9 cellular contexts compared by ENCODE assay signal in the genomic region with DNA sequence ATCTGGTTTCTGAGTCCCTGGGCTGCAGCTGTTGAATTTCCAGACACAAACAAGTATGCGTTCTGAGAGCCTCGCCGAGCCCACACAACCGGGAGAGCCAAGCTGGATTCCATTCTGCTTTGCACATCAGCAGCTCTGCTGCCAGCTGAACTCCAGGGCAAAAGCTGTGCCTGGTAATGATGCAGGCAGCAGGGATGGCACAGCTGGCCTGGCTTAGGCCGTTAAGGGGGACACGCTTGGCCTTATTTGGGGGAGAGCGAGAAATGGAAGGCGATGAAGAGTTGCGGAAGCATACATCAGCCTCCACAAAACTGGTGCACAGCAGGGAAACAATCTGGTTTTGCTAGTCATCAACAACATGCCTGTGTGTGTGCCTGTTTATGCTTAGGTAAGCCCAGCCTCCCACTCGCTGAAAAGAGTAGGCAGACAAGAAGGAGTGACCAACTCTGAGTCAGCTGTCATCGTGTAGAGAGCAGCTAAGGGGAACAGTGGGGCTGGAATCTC. TPM values are rescaled to one million over a fixed set of nuclear protein-coding genes. Genes with fewer than 3 reads are reported as not detected.
DNase-seq lines count a peak whose midpoint lies in the region; ATAC-seq and TF ChIP-seq lines count a peak whose summit lies in the region.
"Had no signal": no experiment of that assay in that cellular context is flagged by ENCODE, and none has a peak within 500 bp of the region (broad histone marks: within the 10 kb centered on the region; RNA-seq: fewer than 3 reads in every experiment).

No MANE protein-coding gene starts in this region.

- TF ChIP-seq EP300 in tibial nerve (IDR thresholded peaks at IDR 0.05) = peak in 1 of 2 donors; percentile 67

- peak; percentile 59 to 69 for ATAC-seq in lower lobe of right lung
- ATAC-seq in GM18870 (IDR thresholded peaks at IDR 0.05; ENCODE audit: unreplicated experiment) = no peak

- intact Hi-C loops in dorsolateral prefrontal cortex (cut with DNase I) = no loop called here
- intact Hi-C loops in lower lobe of right lung (cut with DNase I) = no loop called here

- H3K9me3 ChIP-seq in MG63 (no peaks in the 10 kb centered on the region), lower lobe of right lung (no peaks in the 10 kb centered on the region), tibial nerve (no peaks in the 10 kb centered on the region)

- H3K27me3 ChIP-seq in MG63 (no peaks in the 10 kb centered on the region), dorsolateral prefrontal cortex (no peaks in the 10 kb centered on the region), lower lobe of right lung (ENCODE audit: low read depth) (no peaks in the 10 kb centered on the region), tibial nerve (no peaks in the 10 kb centered on the region)

- TF ChIP-seq CTCF in dorsolateral prefrontal cortex (IDR thresholded peaks at IDR 0.05 in 54 of 56, conservative IDR thresholded peaks at IDR 0.05 in 2 of 56; ENCODE audit: low read depth in 1 of 56, partially characterized antibody in 56 of 56) (peak in 1 of 56 donors; percentile 11), lower lobe of right lung (IDR thresholded peaks at IDR 0.05) (no peak), tibial nerve (IDR thresholded peaks at IDR 0.05) (no peak), endothelial cell (IDR thresholded peaks at IDR 0.05; ENCODE audit: unreplicated experiment) (no peak), progenitor cell of endocrine pancreas (IDR thresholded peaks at IDR 0.05; ENCODE audit: unreplicated experiment) (no peak)

- DNase-seq in MG63 (peak; percentile 93), dorsolateral prefrontal cortex (peak in 8 of 10 donors; percentile 46 to 75 (median 64)), lower lobe of right lung (no peak), tibial nerve (ENCODE audit: low spot score in 2 of 2) (no peak), HUDEP-2 (lab: John Stamatoyannopoulos, UW; ENCODE audit: unreplicated experiment in 76 of 76) (no peak), endothelial cell (ENCODE audit: low spot score) (no peak), progenitor cell of endocrine pancreas (ENCODE audit: low spot score, unreplicated experiment) (no peak)
- DNase-seq: NCI-H1930 had no signal

- 20 to 24% methylated on average over 11 of the region's 11 CpGs for WGBS in tibial nerve, 2 donors

- no peak overlapping the region for H3K4me3 Mint-ChIP-seq in endothelial cell (ENCODE audit: unreplicated experiment)
- H3K4me3 Mint-ChIP-seq in progenitor cell of endocrine pancreas (ENCODE audit: low read depth) = no peak overlapping the region

- H3K4me1 Mint-ChIP-seq in endothelial cell (ENCODE audit: unreplicated experiment) (peaks cover 38% of the 10 kb centered on the region), progenitor cell of endocrine pancreas (ENCODE audit: low read depth) (peaks cover 4% of the 10 kb centered on the region)

- peaks cover 23% of the 10 kb centered on the region for H3K4me1 ChIP-seq in lower lobe of right lung
- H3K4me1 ChIP-seq in tibial nerve = peaks cover 0 to 42% (median 18%) of the 10 kb centered on the region in 4 donors

- TF ChIP-seq POLR2A in tibial nerve (IDR thresholded peaks at IDR 0.05) = no peak

- H3K27ac Mint-ChIP-seq in endothelial cell (ENCODE audit: unreplicated experiment) (no peak overlapping the region), progenitor cell of endocrine pancreas (no peak overlapping the region)

- H3K36me3 ChIP-seq in MG63 (no peaks in the 10 kb centered on the region), lower lobe of right lung (no peaks in the 10 kb centered on the region), tibial nerve (no peaks in the 10 kb centered on the region)

- H3K27ac ChIP-seq in dorsolateral prefrontal cortex (peak overlapping the region; percentile 24 to 93 (median 86)), lower lobe of right lung (peak overlapping the region; percentile 53), tibial nerve (peak overlapping the region; percentile 55 to 88 (median 73))

- no peaks in the 10 kb centered on the region for H3K36me3 Mint-ChIP-seq in endothelial cell (ENCODE audit: low read depth, unreplicated experiment)
- H3K36me3 Mint-ChIP-seq in progenitor cell of endocrine pancreas (ENCODE audit: insufficient read depth) = no peaks in the 10 kb centered on the region

- no peaks in the 10 kb centered on the region for H3K9me3 Mint-ChIP-seq in endothelial cell (ENCODE audit: unreplicated experiment)
- H3K9me3 Mint-ChIP-seq in progenitor cell of endocrine pancreas (ENCODE audit: low read depth) = no peaks in the 10 kb centered on the region

- H3K27me3 Mint-ChIP-seq in endothelial cell (ENCODE audit: unreplicated experiment) (peaks cover 7% of the 10 kb centered on the region), progenitor cell of endocrine pancreas (peaks cover 19% of the 10 kb centered on the region)

- H3K4me3 ChIP-seq in MG63 (no peak overlapping the region), dorsolateral prefrontal cortex (peak overlapping the region in 6 of 59 donors; percentile 1 to 24 (median 10)), lower lobe of right lung (no peak overlapping the region), tibial nerve (no peak overlapping the region)

RNA-seq across cellular contexts. Expression of a gene that starts 25.1 kb away (rescaled TPM):
- 2.6 and 3.5 TPM in 2 replicates for total RNA-seq in MG63 (2014; rRNA removed; shearing (Covaris generic); ENCODE audit: low replicate concordance)
- total RNA-seq in dorsolateral prefrontal cortex (10 to 100 TPM in 98 of 120 experiments, 1 to 10 TPM in 22; 6.8 to 26.1 (median 12.6) TPM), lower lobe of right lung (23.0 TPM), tibial nerve (1 to 10 TPM in 3 of 4 donors, under 1 TPM in 1; 0.66 to 3.9 (median 1.6) TPM), endothelial cell (ENCODE audit: unreplicated experiment) (0.31 TPM), progenitor cell of endocrine pancreas (0.22 and 0.40 TPM in 2 replicates)

RNA-seq across cellular contexts. Expression of a gene that starts 45.1 kb away (rescaled TPM):
- 1.2 and 2.1 TPM in 2 replicates for total RNA-seq in MG63 (2014; rRNA removed; shearing (Covaris generic); ENCODE audit: low replicate concordance)
- 1 to 10 TPM in 27 of 120 experiments, under 1 TPM in 93; 0.21 to 2.5 (median 0.65) TPM for total RNA-seq in dorsolateral prefrontal cortex
- 8.4 TPM for total RNA-seq in lower lobe of right lung
- 10 to 100 TPM; 18.4 to 34.1 (median 24.9) TPM for total RNA-seq in tibial nerve
- 4.9 TPM for total RNA-seq in endothelial cell (ENCODE audit: unreplicated experiment)
- total RNA-seq in progenitor cell of endocrine pancreas = 1.2 TPM in 2 replicates

Comparison
In these comparisons a context has a peak if more than half of its experiments do, and no peak if none do; other contexts are left out.
1. DNase-seq: peak in MG63 (single experiment) and dorsolateral prefrontal cortex (8 of 10); none in lower lobe of right lung (single experiment), tibial nerve (0 of 2), HUDEP-2 (0 of 76), endothelial cell (single experiment) and progenitor cell of endocrine pancreas (single experiment).
2. Peak in every context shown above with its lines, with median percentiles within 50 percentile points of each other: H3K27ac ChIP-seq.